Comparison of ENCODE assay signal across 1 cellular context in genomic region chr17:62625870-62626200, GRCh38.
TF ChIP-seq lines count a peak whose summit lies in the region.

No MANE protein-coding gene starts in this region.

TF ChIP-seq in HepG2, 621 proteins besides CTCF, POLR2A, EP300 and RAD21 (continued from another document):
- TF ChIP-seq CEBPB (IDR thresholded peaks at IDR 0.05; ENCODE audit: borderline replicate concordance, low read depth, low read length) = 0 out of 2 replicates have a peak, but pooled peaks have one; percentile 22
- TF ChIP-seq ZNF75D (CRISPR knock-in tag; IDR thresholded peaks at IDR 0.05; ENCODE audit: borderline replicate concordance) = no peak
- TF ChIP-seq ERF (CRISPR knock-in tag; IDR thresholded peaks at IDR 0.05) = no peak
- no peak for TF ChIP-seq ZNF256 (CRISPR knock-in tag; conservative IDR thresholded peaks at IDR 0.05)
